Comparison of ENCODE assay signal across 11 cellular contexts in genomic region chr10:79162022-79162421, GRCh38.
"Had no signal": no experiment of that assay in that cellular context is flagged by ENCODE, and none has a peak within 500 bp of the region (broad histone marks: within the 10 kb centered on the region; RNA-seq: fewer than 3 reads in every experiment).

No MANE protein-coding gene starts in this region.

- H3K27me3 Mint-ChIP-seq: activated CD4-positive, alpha-beta T cell treated with anti-CD3 and anti-CD28 coated beads, Interleukin-2, amount 10 ng/mL, durations not matched to agents 24 days and 14 days; activated naive CD8-positive, alpha-beta T cell treated with anti-CD3 and anti-CD28 coated beads, Interleukin-2, amount 50 U/mL, for 24 hours had no signal

- H3K27me3 ChIP-seq: cardiac muscle cell, foreskin keratinocyte, neural progenitor cell had no signal

- H3K4me2 ChIP-seq: neural progenitor cell had no signal

- H3K27ac Mint-ChIP-seq: activated CD4-positive, alpha-beta T cell treated with anti-CD3 and anti-CD28 coated beads, Interleukin-2, amount 10 ng/mL, durations not matched to agents 24 days and 14 days; activated naive CD8-positive, alpha-beta T cell treated with anti-CD3 and anti-CD28 coated beads, Interleukin-2, amount 50 U/mL, for 24 hours had no signal

- H3K36me3 Mint-ChIP-seq: neural progenitor cell, WTC11 had no signal

- H2AFZ ChIP-seq: neural progenitor cell had no signal

- DNase-seq: activated CD4-positive, alpha-beta T cell treated with anti-CD3 and anti-CD28 coated beads, Interleukin-2, amount 10 ng/mL, durations not matched to agents 24 days and 14 days; activated naive CD4-positive, alpha-beta T cell treated with Interleukin-2 at 50 U/mL for 16 hours; activated naive CD8-positive, alpha-beta T cell treated with anti-CD3 and anti-CD28 coated beads, Interleukin-2, amount 50 U/mL, for 24 hours; foreskin keratinocyte; islet precursor cell; stimulated activated CD4-positive, alpha-beta T cell treated with anti-CD3 and anti-CD28 coated beads, Interleukin-12 subunit alpha, Interleukin-12 subunit beta, amount 100 ng/mL, for 4 hours; stimulated activated naive CD8-positive, alpha-beta T cell treated with anti-CD3 and anti-CD28 coated beads, Interleukin-15, Interleukin-2, amounts not matched to agents 100 U/mL and 50 U/mL, for 24 hours had no signal

- H3K9me3 Mint-ChIP-seq: activated CD4-positive, alpha-beta T cell treated with anti-CD3 and anti-CD28 coated beads, Interleukin-2, amount 10 ng/mL, durations not matched to agents 24 days and 14 days; activated naive CD8-positive, alpha-beta T cell treated with anti-CD3 and anti-CD28 coated beads, Interleukin-2, amount 50 U/mL, for 24 hours; mesothelial cell of epicardium; neural progenitor cell; WTC11 had no signal

- H3K4me3 Mint-ChIP-seq: activated CD4-positive, alpha-beta T cell treated with anti-CD3 and anti-CD28 coated beads, Interleukin-2, amount 10 ng/mL, durations not matched to agents 24 days and 14 days; activated naive CD8-positive, alpha-beta T cell treated with anti-CD3 and anti-CD28 coated beads, Interleukin-2, amount 50 U/mL, for 24 hours; mesothelial cell of epicardium; WTC11 had no signal

- ATAC-seq: activated naive CD8-positive, alpha-beta T cell treated with anti-CD3 and anti-CD28 coated beads, Interleukin-2, amount 50 U/mL, for 24 hours; foreskin keratinocyte; stimulated activated naive CD8-positive, alpha-beta T cell treated with anti-CD3 and anti-CD28 coated beads, Interleukin-15, Interleukin-2, amounts not matched to agents 100 U/mL and 50 U/mL, for 24 hours; WTC11 had no signal

- H3K4me3 ChIP-seq: cardiac muscle cell, neural progenitor cell had no signal

- H3K36me3 ChIP-seq: neural progenitor cell had no signal

- H3K9ac ChIP-seq: neural progenitor cell had no signal

- H3K27ac ChIP-seq: foreskin keratinocyte, neural progenitor cell had no signal

- H3K4me1 Mint-ChIP-seq: activated CD4-positive, alpha-beta T cell treated with anti-CD3 and anti-CD28 coated beads, Interleukin-2, amount 10 ng/mL, durations not matched to agents 24 days and 14 days had no signal
